Comparison of ENCODE assay signal across 8 cellular contexts in genomic region chr2:100178085-100178788, GRCh38. TPM values are rescaled to one million over a fixed set of nuclear protein-coding genes. Genes with fewer than 3 reads are reported as not detected.
DNase-seq lines count a peak whose midpoint lies in the region; ATAC-seq, FAIRE-seq and TF ChIP-seq lines count a peak whose summit lies in the region.

No MANE protein-coding gene starts in this region.

- no peak for ATAC-seq in HG02973 (IDR thresholded peaks at IDR 0.05; ENCODE audit: unreplicated experiment)
- ATAC-seq in GM21825 (IDR thresholded peaks at IDR 0.05; ENCODE audit: unreplicated experiment), result no peak

- no peak overlapping the region for H2BK12ac ChIP-seq in H1 (ENCODE audit: low read depth, low read length)

- CTCF ChIA-PET in HEK293 (lab: Yijun Ruan, JAX), result interaction anchor here (0.8 to 1.1 kb wide), 2 partner anchors 11 to 14 kb away, joined by 3 to 4 read pairs; no protein-coding TSS in a partner anchor
- CTCF ChIA-PET in H1 (lab: Charles Lee; ENCODE audit: partially characterized antibody), result interaction anchor here (0.7 to 1.9 kb wide), 8 partner anchors 26 to 406 kb away, joined by 3 to 9 read pairs (median 3); no protein-coding TSS in a partner anchor

- H3K4me3 ChIP-seq in HEK293 (ENCODE audit: low read depth, low read length) (no peak overlapping the region), H1 (ENCODE audit: extremely low read depth in 1 of 4, insufficient read depth in 2 of 4, low read depth in 3 of 4, low read length in 4 of 4) (no peak overlapping the region)

- TF ChIP-seq POLR2A in H1 (IDR thresholded peaks at IDR 0.05; ENCODE audit: control extremely low read depth in 1 of 2, low read depth in 2 of 2, low read length in 2 of 2), result no peak

- no peaks in the 10 kb centered on the region for H3K9me3 ChIP-seq in HEK293 (ENCODE audit: control insufficient read depth, insufficient read depth, low read depth, low read length)
- H3K9me3 ChIP-seq in H1 (ENCODE audit: insufficient read depth in 2 of 2, low read depth in 1 of 2, low read length in 1 of 2), result no peaks in the 10 kb centered on the region

- H3K9ac ChIP-seq in H1 (replicated peaks in 1 of 4; ENCODE audit: extremely low read depth in 1 of 4, low read depth in 3 of 4, low read length in 3 of 4), result no peak overlapping the region

- no peaks in the 10 kb centered on the region; the same call in 1 of the 2 replicates for H3K23me2 ChIP-seq in H1 (ENCODE audit: low read depth, low read length)

- DNase-seq in DMS 273 treated with DMSO at 0.1 percent for 48 hours (lab: John Stamatoyannopoulos, UW) (peak; percentile 75), RPMI8226 (peak; percentile 70), H1 (ENCODE audit: low read depth in 1 of 2, low spot score in 2 of 2) (peak; percentile 69 to 79), progenitor cell of endocrine pancreas (ENCODE audit: low spot score, unreplicated experiment) (no peak), NCI-H2107 treated with DMSO at 0.1 percent for 48 hours (lab: John Stamatoyannopoulos, UW; ENCODE audit: unreplicated experiment) (no peak)

- 39% methylated on average over 8 of the region's 8 CpGs; no CpG with 5 or more reads in 1 of the 2 experiments for WGBS in H1 (ENCODE audit: extremely low coverage in 1 of 2, insufficient coverage in 1 of 2, insufficient read length in 1 of 2, insufficient replicate concordance in 2 of 2, low coverage in 1 of 2, low lambda C conversion rate in 2 of 2, missing lambda C conversion rate in 1 of 2), 2 experiments

- no peaks in the 10 kb centered on the region for H3K79me1 ChIP-seq in H1 (ENCODE audit: low read depth, low read length)

- H3K36me3 ChIP-seq in HEK293 (ENCODE audit: control insufficient read depth in 2 of 2, insufficient read depth in 1 of 2, low read length in 2 of 2) (no peaks in the 10 kb centered on the region), H1 (ENCODE audit: control insufficient read depth in 2 of 4, insufficient read depth in 4 of 4, low read length in 3 of 4) (no peaks in the 10 kb centered on the region)

- no peak overlapping the region for H4K8ac ChIP-seq in H1 (ENCODE audit: extremely low read depth, insufficient read depth, low read length)

- H2BK15ac ChIP-seq in H1 (ENCODE audit: low read length), result no peak overlapping the region

- H3K27ac Mint-ChIP-seq in progenitor cell of endocrine pancreas, result no peak overlapping the region

- H2BK20ac ChIP-seq in H1 (ENCODE audit: low read length), result no peak overlapping the region

- H4K20me1 ChIP-seq in H1 (replicated peaks in 1 of 2; ENCODE audit: control insufficient read depth in 1 of 2, insufficient read depth in 2 of 2, low read length in 2 of 2), result no peaks in the 10 kb centered on the region

- no peak overlapping the region for H2AFZ ChIP-seq in H1 (ENCODE audit: low read length)

- TF ChIP-seq RAD21 in H1 (IDR thresholded peaks at IDR 0.05 in 1 of 2, conservative IDR thresholded peaks at IDR 0.05 in 1 of 2; ENCODE audit: low read depth in 2 of 2, low read length in 2 of 2), result peak; percentile 41 to 61; a peak in 3 of 4 replicates

- H3K27me3 Mint-ChIP-seq in progenitor cell of endocrine pancreas, result peaks cover 29% of the 10 kb centered on the region

- H3K36me3 Mint-ChIP-seq in progenitor cell of endocrine pancreas (ENCODE audit: insufficient read depth), result no peaks in the 10 kb centered on the region

- H3K4me1 ChIP-seq in HEK293 (ENCODE audit: control insufficient read depth, insufficient read depth, low read length), result no peaks in the 10 kb centered on the region
- H3K4me1 ChIP-seq in H1 (replicated peaks in 1 of 4; ENCODE audit: control insufficient read depth in 3 of 4, insufficient read depth in 4 of 4, low read length in 3 of 4), result peaks cover 2 to 11% (median 6%) of the 10 kb centered on the region in 4 experiments

- TF ChIP-seq CTCF in HEK293 (tag by site-specific recombination; IDR thresholded peaks at IDR 0.05) (no peak), H1 (IDR thresholded peaks at IDR 0.05; ENCODE audit: control extremely low read depth in 1 of 3, insufficient read depth in 1 of 3, low read depth in 1 of 3, low read length in 3 of 3) (peak; percentile 32 to 78 (median 61)), progenitor cell of endocrine pancreas (IDR thresholded peaks at IDR 0.05; ENCODE audit: unreplicated experiment) (peak; percentile 44)

- H3K18ac ChIP-seq in H1 (ENCODE audit: extremely low read depth, low read length), result no peak overlapping the region

- H2AK5ac ChIP-seq in H1 (ENCODE audit: low read depth, low read length), result no peak overlapping the region

- no peak overlapping the region for H4K91ac ChIP-seq in H1 (replicated peaks; ENCODE audit: insufficient read length, low read length)

- peaks cover 5% of the 10 kb centered on the region for H3K4me1 Mint-ChIP-seq in progenitor cell of endocrine pancreas (ENCODE audit: low read depth)

- peaks cover 6% of the 10 kb centered on the region for H3K9me3 Mint-ChIP-seq in progenitor cell of endocrine pancreas (ENCODE audit: low read depth)

- no peak overlapping the region for H2BK120ac ChIP-seq in H1 (replicated peaks; ENCODE audit: low read depth, low read length)

- TF ChIP-seq EP300 in H1 (IDR thresholded peaks at IDR 0.05; ENCODE audit: borderline replicate concordance in 1 of 2, low read depth in 2 of 2, low read length in 2 of 2), result no peak

- no peak overlapping the region for H4K5ac ChIP-seq in H1 (ENCODE audit: insufficient read length, low read depth, low read length)

- FAIRE-seq in H1 (lab: Jason Lieb, UNC), result peak; percentile 93

- H3K4me3 Mint-ChIP-seq in progenitor cell of endocrine pancreas (ENCODE audit: low read depth), result no peak overlapping the region

- no peak overlapping the region for H3K14ac ChIP-seq in H1 (ENCODE audit: insufficient read length)

- H3K4me2 ChIP-seq in H1 (ENCODE audit: insufficient read depth in 1 of 2, low read depth in 2 of 2, low read length in 2 of 2), result no peak overlapping the region

- H2BK5ac ChIP-seq in H1 (ENCODE audit: low read depth, low read length), result no peak overlapping the region

- no peak overlapping the region for H3K4ac ChIP-seq in H1 (replicated peaks; ENCODE audit: insufficient read length, low read depth, low read length)

- H3K27me3 ChIP-seq in H1 (replicated peaks in 1 of 4; ENCODE audit: control insufficient read depth in 3 of 4, extremely low read depth in 1 of 4, insufficient read depth in 3 of 4, low read length in 3 of 4), result peaks cover 2 to 36% (median 25%) of the 10 kb centered on the region in 4 experiments

- no peak overlapping the region for H3K27ac ChIP-seq in HEK293 (ENCODE audit: extremely low read depth, low read depth, low read length)
- no peak overlapping the region for H3K27ac ChIP-seq in H1 (ENCODE audit: low read depth, low read length)

- POLR2A ChIA-PET in HEK293 (lab: Yijun Ruan, JAX), result no interaction called here
- POLR2A ChIA-PET in H1 (lab: Charles Lee; ENCODE audit: partially characterized antibody), result no interaction called here

- no peak overlapping the region for H3K56ac ChIP-seq in H1 (replicated peaks; ENCODE audit: insufficient read length, low read depth, low read length)

- H3K23ac ChIP-seq in H1 (ENCODE audit: insufficient read length), result no peak overlapping the region

- no peaks in the 10 kb centered on the region for H3K79me2 ChIP-seq in H1 (ENCODE audit: control insufficient read depth in 1 of 2, insufficient read depth in 2 of 2, low read length in 2 of 2)

TF ChIP-seq in HEK293, 187 proteins besides CTCF, POLR2A, EP300 and RAD21 (continues in another document):
- TF ChIP-seq ZNF654 (tag by site-specific recombination; IDR thresholded peaks at IDR 0.05; ENCODE audit: low read depth), result peak; percentile 28; the same call in 1 of the 2 replicates

TF ChIP-seq in H1, 55 proteins besides CTCF, POLR2A, EP300 and RAD21:
- TF ChIP-seq YY1 (IDR thresholded peaks at IDR 0.05; ENCODE audit: low read depth, low read length), result peak; percentile 93
- no peak for TF ChIP-seq BCL11A (IDR thresholded peaks at IDR 0.05; ENCODE audit: low read depth in 2 of 2, low read length in 2 of 2)
- TF ChIP-seq SIN3A (conservative IDR thresholded peaks at IDR 0.05 in 1 of 2, IDR thresholded peaks at IDR 0.05 in 1 of 2; ENCODE audit: low read depth in 1 of 2, low read length in 2 of 2), result 0 out of 4 replicates have a peak, but pooled peaks of 1 of the 2 experiments have one; percentile 28
TF ChIP-seq in H1: peak in this region for 2.

RNA-seq across cellular contexts. Expression of gene AFF3, which starts 35.8 kb away (rescaled TPM):
- 1.7 and 3.0 TPM in 2 replicates for total RNA-seq in H1 (2021; fragmentation: NEBNext Ultra II Directional; extraction: Animal tissue kit (Norgen Biotek cat#: 25700))
- polyA plus RNA-seq in H1 (2011; rRNA removed), result 0.27 and 0.36 TPM in 2 replicates
- 0.30 TPM for polyA plus RNA-seq in H1 (2011; cell fraction: cytosol; rRNA removed)
- 0.60 TPM for polyA plus RNA-seq in H1 (2011; cell fraction: nucleus; rRNA removed)
- 0.48 to 0.60 TPM (median 0.56 TPM) in 4 replicates for polyA plus RNA-seq in H1 (2012, experiment 1 of 2)
- 0.03 TPM for polyA plus RNA-seq in H1 (2012, experiment 2 of 2)
- 0.95 TPM for polyA plus RNA-seq in H1 (2013, experiment 1 of 2)
- 0.90 TPM for polyA plus RNA-seq in H1 (2013, experiment 2 of 2)
- 1.0 TPM in 2 replicates for polyA minus RNA-seq in H1 (2011; rRNA and poly(A)+ RNA removed)
- 0.29 TPM for polyA minus RNA-seq in H1 (2011; cell fraction: cytosol; rRNA and poly(A)+ RNA removed)
- polyA minus RNA-seq in H1 (2011; cell fraction: nucleus; rRNA and poly(A)+ RNA removed), result 2.0 TPM
- total RNA-seq in progenitor cell of endocrine pancreas, result 7.3 and 7.5 TPM in 2 replicates

Comparison
In these comparisons a context has a peak if more than half of its experiments do, and no peak if none do; other contexts are left out.
1. DNase-seq: peak in DMS 273 treated with DMSO at 0.1 percent for 48 hours (single experiment), RPMI8226 (single experiment) and H1 (2 of 2); none in progenitor cell of endocrine pancreas (single experiment) and NCI-H2107 treated with DMSO at 0.1 percent for 48 hours (single experiment).